ENCODE assay signal across 28 cellular contexts in genomic region chr19:5254543-5254942, GRCh38.
"Had no signal": no experiment of that assay in that cellular context is flagged by ENCODE, and none has a peak within 500 bp of the region (broad histone marks: within the 10 kb centered on the region; RNA-seq: fewer than 3 reads in every experiment).

No MANE protein-coding gene starts in this region.

- H3K9me3 ChIP-seq: colonic mucosa had no signal

- H3K36me3 ChIP-seq: colonic mucosa had no signal

- H3K4me1 ChIP-seq: colonic mucosa had no signal

- H3K4me1 Mint-ChIP-seq: activated B cell treated with CpG ODN at 0.5 μM for 24 hours; activated T-helper 17 cell treated with anti-CD3 and anti-CD28 coated beads, Interleukin-2, amount 50 U/mL, for 72 hours; central memory CD8-positive, alpha-beta T cell had no signal

- H3K27me3 ChIP-seq: brain microvascular endothelial cell, colonic mucosa, esophagus squamous epithelium, gastroesophageal sphincter had no signal

- H3K4me3 ChIP-seq: colonic mucosa, esophagus squamous epithelium, gastroesophageal sphincter had no signal

- DNase-seq: activated B cell treated with CpG ODN at 0.5 μM for 24 hours; activated CD4-positive, alpha-beta T cell treated with anti-CD3 and anti-CD28 coated beads for 48 hours; activated CD4-positive, alpha-beta T cell treated with anti-CD3 and anti-CD28 coated beads, Interleukin-2, amount 50 U/mL, for 1 hour; activated CD4-positive, alpha-beta T cell treated with anti-CD3 and anti-CD28 coated beads, Interleukin-2, amount 50 U/mL, for 48 hours; activated CD8-positive, alpha-beta memory T cell treated with anti-CD3 and anti-CD28 coated beads for 24 hours; activated CD8-positive, alpha-beta T cell treated with anti-CD3 and anti-CD28 coated beads for 36 hours; activated effector memory CD4-positive, alpha-beta T cell treated with Interleukin-2 at 50 U/mL for 16 hours; activated gamma-delta T cell treated with Interleukin-2 at 50 U/mL for 16 hours; activated naive CD4-positive, alpha-beta T cell treated with anti-CD3 and anti-CD28 coated beads, Interleukin-2, amount 50 U/mL, for 16 hours; activated naive CD4-positive, alpha-beta T cell treated with Interleukin-2 at 50 U/mL for 16 hours; activated T-cell treated with anti-CD3 and anti-CD28 coated beads, Interleukin-2, amount 50 U/mL, for 4 hours; amniotic stem cell; anterior cingulate cortex; brain microvascular endothelial cell; colonic mucosa; effector CD8-positive, alpha-beta T cell; esophagus squamous epithelium; foreskin melanocyte; T-helper 1 cell; T-helper 17 cell; T1000; WERI-Rb-1 had no signal

- H3K27me3 Mint-ChIP-seq: activated B cell treated with CpG ODN at 0.5 μM for 24 hours; activated CD8-positive, alpha-beta T cell treated with anti-CD3 and anti-CD28 coated beads for 36 hours; activated naive CD8-positive, alpha-beta T cell had no signal

- H3K27ac ChIP-seq: brain microvascular endothelial cell, colonic mucosa, epithelial cell of prostate, esophagus squamous epithelium, WERI-Rb-1 had no signal

- H3K27ac Mint-ChIP-seq: activated B cell treated with CpG ODN at 0.5 μM for 24 hours; activated CD8-positive, alpha-beta T cell treated with anti-CD3 and anti-CD28 coated beads for 36 hours; activated naive CD8-positive, alpha-beta T cell; activated T-helper 17 cell treated with anti-CD3 and anti-CD28 coated beads, Interleukin-2, amount 50 U/mL, for 72 hours; T-helper 17 cell; T-helper 2 cell treated with Interferon-gamma antibody and Interleukin-4, amounts not matched to agents 5 μg/mL and 100 μg/mL, for 36 hours had no signal

- H3K4me3 Mint-ChIP-seq: activated B cell treated with CpG ODN at 0.5 μM for 24 hours; activated CD8-positive, alpha-beta T cell treated with anti-CD3 and anti-CD28 coated beads for 36 hours; activated naive CD8-positive, alpha-beta T cell; activated T-cell treated with anti-CD3 and anti-CD28 coated beads, Interleukin-2, amount 50 U/mL, for 4 hours; activated T-helper 17 cell treated with anti-CD3 and anti-CD28 coated beads, Interleukin-2, amount 50 U/mL, for 72 hours; central memory CD8-positive, alpha-beta T cell; T-helper 17 cell; T-helper 2 cell treated with Interferon-gamma antibody and Interleukin-4, amounts not matched to agents 5 μg/mL and 100 μg/mL, for 36 hours had no signal
